Comparison of ENCODE assay signal across 26 cellular contexts in the genomic region with DNA sequence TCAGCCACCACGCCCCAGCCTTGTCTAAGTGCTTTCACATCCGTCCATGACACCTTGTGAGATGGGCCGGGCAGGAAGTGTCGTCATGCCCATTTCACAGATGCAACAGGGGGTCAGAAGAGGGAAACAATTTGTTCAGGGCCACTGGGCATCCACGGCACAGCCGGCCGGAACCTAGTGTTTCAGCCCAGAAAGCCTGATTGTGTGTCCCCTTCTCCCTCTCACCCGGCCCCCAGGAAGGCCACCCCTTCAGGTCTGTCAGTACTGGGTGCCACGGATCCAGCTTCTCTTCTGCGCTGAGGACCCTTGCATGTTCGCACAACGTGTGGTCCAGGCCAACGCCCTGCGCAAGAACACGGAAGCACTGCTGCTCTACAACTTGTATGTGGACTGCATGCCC.
"Had no signal": no experiment of that assay in that cellular context is flagged by ENCODE, and none has a peak within 500 bp of the region (broad histone marks: within the 10 kb centered on the region; RNA-seq: fewer than 3 reads in every experiment).

No MANE protein-coding gene starts in this region.

- DNase-seq: cerebellar nuclear complex; dorsolateral prefrontal cortex; effector CD4-positive, alpha-beta T cell; hypothalamus; immature natural killer cell; islet precursor cell; lower lobe of right lung; naive thymus-derived CD4-positive, alpha-beta T cell; nucleus accumbens; ovary; posterior cingulate gyrus; stimulated activated CD4-positive, alpha-beta T cell treated with anti-CD3 and anti-CD28 coated beads, Interleukin-12 subunit alpha, Interleukin-12 subunit beta, amount 100 ng/mL, for 4 hours; stimulated activated CD4-positive, alpha-beta T cell treated with anti-CD3 and anti-CD28 coated beads, Interleukin-1b, Interleukin-23, amount 100 ng/mL, for 48 hours; stimulated activated CD4-positive, alpha-beta T cell treated with anti-CD3 and anti-CD28 coated beads, Interleukin-4, amount 100 ng/mL, for 1 hour; stimulated activated CD8-positive, alpha-beta memory T cell treated with anti-CD3 and anti-CD28 coated beads, Interleukin-4, amount 100 ng/mL, for 48 hours; stimulated activated naive CD4-positive, alpha-beta T cell treated with Interleukin-2 at 50 U/mL for 16 hours; stomach had no signal

- H3K4me3 Mint-ChIP-seq: immature natural killer cell; memory B cell; mesothelial cell of epicardium; naive thymus-derived CD4-positive, alpha-beta T cell; nephron; neural progenitor cell had no signal

- H2AFZ ChIP-seq: neural progenitor cell had no signal

- ATAC-seq: left ventricle myocardium superior; lower lobe of right lung; naive thymus-derived CD4-positive, alpha-beta T cell; sciatic nerve had no signal

- H3K4me3 ChIP-seq: dorsolateral prefrontal cortex, lower lobe of right lung, neural progenitor cell, ovary, smooth muscle cell, stomach, tibial nerve, upper lobe of left lung had no signal

- H3K4me1 ChIP-seq: lower lobe of right lung, stomach, tibial nerve, upper lobe of left lung had no signal

- H3K27me3 Mint-ChIP-seq: memory B cell; naive thymus-derived CD4-positive, alpha-beta T cell had no signal

- H3K9me3 ChIP-seq: lower lobe of right lung, ovary, stomach, tibial nerve, upper lobe of left lung had no signal

- H3K9me3 Mint-ChIP-seq: immature natural killer cell; memory B cell; mesothelial cell of epicardium; naive thymus-derived CD4-positive, alpha-beta T cell; nephron; neural progenitor cell had no signal

- H3K27ac ChIP-seq: dorsolateral prefrontal cortex, lower lobe of right lung, neural progenitor cell, ovary, stomach, tibial nerve, upper lobe of left lung had no signal

- H3K9ac ChIP-seq: neural progenitor cell had no signal

- H3K27me3 ChIP-seq: dorsolateral prefrontal cortex, neural progenitor cell, ovary, stomach, tibial nerve, upper lobe of left lung had no signal

- H3K4me2 ChIP-seq: neural progenitor cell, smooth muscle cell had no signal

- H3K4me1 Mint-ChIP-seq: immature natural killer cell; naive thymus-derived CD4-positive, alpha-beta T cell; nephron had no signal

- H3K27ac Mint-ChIP-seq: immature natural killer cell; memory B cell; naive thymus-derived CD4-positive, alpha-beta T cell; nephron; neural progenitor cell had no signal

- H3K36me3 ChIP-seq: neural progenitor cell, ovary had no signal

- H3K36me3 Mint-ChIP-seq: mesothelial cell of epicardium, neural progenitor cell had no signal
